Comparison of ENCODE assay signal across 23 cellular contexts in genomic region chr2:225104321-225104720, GRCh38.
DNase-seq lines count a peak whose midpoint lies in the region; ATAC-seq, FAIRE-seq and TF ChIP-seq lines count a peak whose summit lies in the region.
"Had no signal": no experiment of that assay in that cellular context is flagged by ENCODE, and none has a peak within 500 bp of the region (broad histone marks: within the 10 kb centered on the region; RNA-seq: fewer than 3 reads in every experiment).

No MANE protein-coding gene starts in this region.

- H3K27me3 Mint-ChIP-seq in HFFc6 (ENCODE audit: insufficient read depth) = no peaks in the 10 kb centered on the region

- H4K20me1 ChIP-seq in fibroblast of lung (ENCODE audit: control insufficient read depth, extremely low read depth, insufficient read depth, low read length) = no peaks in the 10 kb centered on the region

- no peaks in the 10 kb centered on the region for H3K27me3 ChIP-seq in RWPE2 (ENCODE audit: insufficient read depth, poor library complexity, severe bottlenecking)
- no peaks in the 10 kb centered on the region for H3K27me3 ChIP-seq in fibroblast of lung (ENCODE audit: control insufficient read depth, insufficient read depth, low read length)
- no peaks in the 10 kb centered on the region for H3K27me3 ChIP-seq in skeletal muscle satellite cell (ENCODE audit: control insufficient read depth, insufficient read depth, low read length)

- H3K27ac ChIP-seq in RWPE2 (ENCODE audit: poor library complexity, severe bottlenecking) (peak overlapping the region; percentile 56), fibroblast of lung (ENCODE audit: insufficient read depth, low read length) (peak overlapping the region; percentile 62)

- no peaks in the 10 kb centered on the region for H3K9me3 ChIP-seq in RWPE2 (ENCODE audit: severe bottlenecking)
- no peaks in the 10 kb centered on the region for H3K9me3 ChIP-seq in fibroblast of lung (ENCODE audit: control insufficient read depth, insufficient read depth, low read depth, low read length)
- no peaks in the 10 kb centered on the region for H3K9me3 ChIP-seq in skeletal muscle satellite cell (replicated peaks; ENCODE audit: low read length)

- DNase-seq in HFFc6 = no peak
- no peak for DNase-seq in RWPE2 (ENCODE audit: low spot score)
- no peak for DNase-seq in fibroblast of lung (ENCODE audit: low read depth in 2 of 2)
- DNase-seq in cerebellar nuclear complex (lab: John Stamatoyannopoulos, UW) = no peak
- no peak for DNase-seq in GM12892 (ENCODE audit: insufficient read length)
- DNase-seq in mesenteric fat pad (ENCODE audit: low spot score) = no peak
- DNase-seq: COR-L47; DMS 273 treated with DMSO at 0.1 percent for 48 hours; DND-41; H7; Kasumi-1; MM.1S; NCI-H1092; NCI-H146; NCI-H2029 treated with DMSO at 0.1 percent for 48 hours; NCI-H2171; NCI-H446 treated with DMSO at 0.1 percent for 48 hours; NK-92 treated with Interleukin-12 subunit alpha and Interleukin-12 subunit beta, amount 100 ng/mL, for 24 hours; RPMI8226; SIG-M5 had no signal

- peak overlapping the region; percentile 73 for H3K4me3 Mint-ChIP-seq in HFFc6
- H3K4me3 Mint-ChIP-seq: B cell had no signal

- H3K4me3 ChIP-seq in RWPE2 (ENCODE audit: severe bottlenecking) (no peak overlapping the region), fibroblast of lung (replicated peaks in 1 of 4; ENCODE audit: control extremely low read depth in 1 of 4, insufficient read depth in 1 of 4, low read depth in 3 of 4, low read length in 4 of 4) (no peak overlapping the region), skeletal muscle satellite cell (ENCODE audit: low read length) (peak overlapping the region; percentile 24)

- H3K27ac Mint-ChIP-seq in HFFc6 = peak overlapping the region; percentile 95
- H3K27ac Mint-ChIP-seq: B cell had no signal

- peaks cover 45% of the 10 kb centered on the region for H3K4me1 Mint-ChIP-seq in HFFc6 (ENCODE audit: low read depth)
- H3K4me1 Mint-ChIP-seq: B cell had no signal

- TF ChIP-seq POLR2A in GM12892 (IDR thresholded peaks at IDR 0.05; ENCODE audit: low read depth, low read length) = no peak

- ATAC-seq in RWPE2 (ENCODE audit: low read depth) = no peak

- H3K36me3 ChIP-seq in RWPE2 (ENCODE audit: low read depth) (no peaks in the 10 kb centered on the region), fibroblast of lung (ENCODE audit: control insufficient read depth, insufficient read depth, low read length) (no peaks in the 10 kb centered on the region), skeletal muscle satellite cell (ENCODE audit: insufficient read depth, low read length) (no peaks in the 10 kb centered on the region)

- TF ChIP-seq CTCF in HFFc6 (IDR thresholded peaks at IDR 0.05) = no peak
- no peak for TF ChIP-seq CTCF in RWPE2 (IDR thresholded peaks at IDR 0.05; ENCODE audit: poor library complexity, severe bottlenecking)
- no peak for TF ChIP-seq CTCF in fibroblast of lung (conservative IDR thresholded peaks at IDR 0.05 in 1 of 2, IDR thresholded peaks at IDR 0.05 in 1 of 2; ENCODE audit: low read depth in 1 of 2, low read length in 2 of 2)

- H3K4me2 ChIP-seq in fibroblast of lung (ENCODE audit: extremely low read depth, insufficient read depth, low read length) = no peak overlapping the region
- H3K4me2 ChIP-seq in skeletal muscle satellite cell (ENCODE audit: low read length) = peak overlapping the region; percentile 63

- H3K9me3 Mint-ChIP-seq in HFFc6 = no peaks in the 10 kb centered on the region

- H3K36me3 Mint-ChIP-seq in HFFc6 (ENCODE audit: low read depth) = peaks cover 6% of the 10 kb centered on the region; the same call in 1 of the 2 replicates

- FAIRE-seq in GM12892 (lab: Jason Lieb, UNC) = no peak
- FAIRE-seq: G401.6 had no signal

- no peak overlapping the region for H2AFZ ChIP-seq in fibroblast of lung (ENCODE audit: low read length)

- H3K4me1 ChIP-seq in RWPE2 (ENCODE audit: insufficient read depth, poor library complexity, severe bottlenecking) = peaks cover 29% of the 10 kb centered on the region
- peaks cover 15% of the 10 kb centered on the region for H3K4me1 ChIP-seq in fibroblast of lung (ENCODE audit: control insufficient read depth, extremely low read depth, insufficient read depth, low read length)
- H3K4me1 ChIP-seq in skeletal muscle satellite cell (ENCODE audit: control insufficient read depth, insufficient read depth, low read length) = peaks cover 56% of the 10 kb centered on the region

- H3K9ac ChIP-seq in fibroblast of lung (ENCODE audit: insufficient read depth, low read length) = no peak overlapping the region
- peak overlapping the region; percentile 67 for H3K9ac ChIP-seq in skeletal muscle satellite cell (ENCODE audit: low read depth, low read length)

- no peaks in the 10 kb centered on the region for H3K79me2 ChIP-seq in fibroblast of lung (ENCODE audit: control insufficient read depth, insufficient read depth, low read length)
